Comparison of ENCODE assay signal across 8 cellular contexts in genomic region chr18:46250084-46250811, GRCh38.
DNase-seq lines count a peak whose midpoint lies in the region; ATAC-seq and TF ChIP-seq lines count a peak whose summit lies in the region.

No MANE protein-coding gene starts in this region.

- H3K27me3 ChIP-seq in PC-3 (ENCODE audit: low read length): no peaks in the 10 kb centered on the region

- peaks cover 17% of the 10 kb centered on the region for H3K4me1 ChIP-seq in PC-3 (ENCODE audit: insufficient read depth, low read length)

- H3F3A ChIP-seq in PC-3 (ENCODE audit: low read length, unreplicated experiment): no peaks in the 10 kb centered on the region

- H3K4me3 ChIP-seq in PC-3 (ENCODE audit: low read length): 0 out of 2 replicates have a peak overlapping the region, but pooled peaks have one; percentile 24

- H3K9me3 ChIP-seq in PC-3 (ENCODE audit: low read length): no peaks in the 10 kb centered on the region

- intact Hi-C loops in PC-3 (cut with micrococcal nuclease): no loop called here

- peaks cover 3% of the 10 kb centered on the region for H3K9me3 Mint-ChIP-seq in activated naive CD8-positive, alpha-beta T cell treated with anti-CD3 and anti-CD28 coated beads, Interleukin-2, amount 10 ng/mL, durations not matched to agents 7 days and 5 days

- H2AFZ ChIP-seq in PC-3 (ENCODE audit: low read length): no peak overlapping the region

- H3K4me2 ChIP-seq in PC-3 (ENCODE audit: low read length): peak overlapping the region; percentile 71

- ATAC-seq in HG03196 (IDR thresholded peaks at IDR 0.05; ENCODE audit: unreplicated experiment): peak; percentile 97
- ATAC-seq in PC-3: peak; percentile 85
- ATAC-seq in activated naive CD8-positive, alpha-beta T cell treated with anti-CD3 and anti-CD28 coated beads, Interleukin-2, amount 10 ng/mL, durations not matched to agents 7 days and 5 days (ENCODE audit: low read depth): peak; percentile 93

- H3K9ac ChIP-seq in PC-3 (ENCODE audit: low read length): no peak overlapping the region

- H3K4me1 Mint-ChIP-seq in activated naive CD8-positive, alpha-beta T cell treated with anti-CD3 and anti-CD28 coated beads, Interleukin-2, amount 10 ng/mL, durations not matched to agents 7 days and 5 days: peaks cover 52% of the 10 kb centered on the region

- BruUV-seq in PC-3 (replicated peaks; lab: Mats Ljungman, UMichigan): no TSS peak

- TF ChIP-seq POLR2A in GM19099 (IDR thresholded peaks at IDR 0.05; ENCODE audit: extremely low read depth, insufficient read length, low read depth): peak; percentile 36

- H3K27ac Mint-ChIP-seq in activated naive CD8-positive, alpha-beta T cell treated with anti-CD3 and anti-CD28 coated beads, Interleukin-2, amount 10 ng/mL, durations not matched to agents 7 days and 5 days: peak overlapping the region; percentile 94

- CTCF ChIA-PET in PC-3 (lab: Charles Lee): interaction anchor here (0.5 to 0.6 kb wide), 4 partner anchors 77 to 498 kb away, joined by 3 to 4 read pairs (median 3); a partner anchor contains a TSS

- TF ChIP-seq CTCF in PC-3 (conservative IDR thresholded peaks at IDR 0.05; ENCODE audit: low read depth, low read length): no peak

- H3K4me3 Mint-ChIP-seq in activated naive CD8-positive, alpha-beta T cell treated with anti-CD3 and anti-CD28 coated beads, Interleukin-2, amount 10 ng/mL, durations not matched to agents 7 days and 5 days: peak overlapping the region; percentile 78

- H3K79me2 ChIP-seq in PC-3 (ENCODE audit: low read length): peaks cover 22% of the 10 kb centered on the region

- no peaks in the 10 kb centered on the region for H3K36me3 ChIP-seq in PC-3 (ENCODE audit: low read depth, low read length)

- peak overlapping the region; percentile 75 for H3K27ac ChIP-seq in PC-3 (ENCODE audit: low read length)

- no peaks in the 10 kb centered on the region for H3K27me3 Mint-ChIP-seq in activated naive CD8-positive, alpha-beta T cell treated with anti-CD3 and anti-CD28 coated beads, Interleukin-2, amount 10 ng/mL, durations not matched to agents 7 days and 5 days

- H3K9me2 ChIP-seq in PC-3 (replicated peaks; ENCODE audit: low read length): no peaks in the 10 kb centered on the region

- POLR2A ChIA-PET in PC-3 (lab: Charles Lee; ENCODE audit: unreplicated experiment): no interaction called here
- POLR2A ChIA-PET in activated naive CD8-positive, alpha-beta T cell treated with anti-CD3 and anti-CD28 coated beads, Interleukin-2, amount 10 ng/mL, durations not matched to agents 7 days and 5 days (lab: Charles Lee): interaction anchor here (0.6 to 1.6 kb wide), 8 partner anchors 11 to 562 kb away, joined by 3 to 15 read pairs (median 4); a partner anchor contains a TSS

- DNase-seq in Ammon's horn (ENCODE audit: low spot score): peak; percentile 41
- peak; percentile 83 for DNase-seq in PC-3
- DNase-seq in activated naive CD8-positive, alpha-beta T cell treated with anti-CD3 and anti-CD28 coated beads, Interleukin-2, amount 10 ng/mL, durations not matched to agents 7 days and 5 days: no peak
- DNase-seq in iris pigment epithelial cell (ENCODE audit: low read depth): peak; percentile 95
- peak; percentile 16 to 39 for DNase-seq in stimulated activated CD4-positive, alpha-beta T cell treated with anti-CD3 and anti-CD28 coated beads, Interleukin-2, amount 100 ng/mL, for 48 hours
- no peak for DNase-seq in DMS 273 (lab: John Stamatoyannopoulos, UW; ENCODE audit: unreplicated experiment)

- H4K20me1 ChIP-seq in PC-3 (ENCODE audit: low read length): no peaks in the 10 kb centered on the region

- H3K36me3 Mint-ChIP-seq in activated naive CD8-positive, alpha-beta T cell treated with anti-CD3 and anti-CD28 coated beads, Interleukin-2, amount 10 ng/mL, durations not matched to agents 7 days and 5 days: peaks cover 61% of the 10 kb centered on the region

Comparison
In these comparisons a context has a peak if more than half of its experiments do, and no peak if none do; other contexts are left out.
1. DNase-seq: peak in Ammon's horn (single experiment), PC-3 (single experiment), iris pigment epithelial cell (single experiment) and stimulated activated CD4-positive, alpha-beta T cell treated with anti-CD3 and anti-CD28 coated beads, Interleukin-2, amount 100 ng/mL, for 48 hours (2 of 2); none in activated naive CD8-positive, alpha-beta T cell treated with anti-CD3 and anti-CD28 coated beads, Interleukin-2, amount 10 ng/mL, durations not matched to agents 7 days and 5 days (single experiment) and DMS 273 (single experiment).
2. Peak in every context shown above with its lines, with median percentiles within 50 percentile points of each other: ATAC-seq.